18 cellular contexts compared by ENCODE assay signal in genomic region chr9:120361531-120361930, GRCh38.
"Had no signal": no experiment of that assay in that cellular context is flagged by ENCODE, and none has a peak within 500 bp of the region (broad histone marks: within the 10 kb centered on the region; RNA-seq: fewer than 3 reads in every experiment).

No MANE protein-coding gene starts in this region.

- H3K36me3 ChIP-seq: esophagus muscularis mucosa, gastrocnemius medialis, heart right ventricle, left lung, lower lobe of right lung had no signal

- DNase-seq: dermis blood vessel endothelial cell; dorsolateral prefrontal cortex; effector CD4-positive, alpha-beta T cell; effector memory CD4-positive, alpha-beta T cell; foreskin melanocyte; gastrocnemius medialis; glutamatergic neuron; head of caudate nucleus; heart right ventricle; hippocampal formation; left cardiac atrium; left lung; left ventricle myocardium superior; lower lobe of right lung; mucosa of descending colon; naive B cell had no signal

- H3K27me3 ChIP-seq: dorsolateral prefrontal cortex, esophagus muscularis mucosa, gastrocnemius medialis, left lung had no signal

- H3K9me3 ChIP-seq: esophagus muscularis mucosa, gastrocnemius medialis, heart right ventricle, left lung, lower lobe of right lung, mucosa of descending colon had no signal

- H3K4me1 ChIP-seq: gastrocnemius medialis, left lung had no signal

- H3K4me3 ChIP-seq: coronary artery, dorsolateral prefrontal cortex, esophagus muscularis mucosa, gastrocnemius medialis, heart right ventricle, left lung, lower lobe of right lung, mucosa of descending colon had no signal

- H3K27ac ChIP-seq: coronary artery, dorsolateral prefrontal cortex, esophagus muscularis mucosa, gastrocnemius medialis, heart right ventricle, left lung, lower lobe of right lung had no signal
